In genomic region chr11:130002352-130002845, GRCh38 we compare ENCODE assay signal across 8 cellular contexts. TPM values are rescaled to one million over a fixed set of nuclear protein-coding genes. Genes with fewer than 3 reads are reported as not detected.
DNase-seq lines count a peak whose midpoint lies in the region; ATAC-seq and TF ChIP-seq lines count a peak whose summit lies in the region.

Gene PRDM10 (minus strand): TSS chr11:130002835. CDS start chr11:129960964, 41,871 bp downstream.

- DNase-seq in CD4-positive, CD25-positive, alpha-beta regulatory T cell = peak; percentile 88 to 95 (median 95)
- DNase-seq in NOMO-1 treated with dmso at 0.1 percent for 144 hours (lab: John Stamatoyannopoulos, UW; ENCODE audit: unreplicated experiment) = peak; percentile 84
- peak; percentile 85 for DNase-seq in activated CD8-positive, alpha-beta memory T cell treated with anti-CD3 and anti-CD28 coated beads, Interleukin-2, amount 50 U/mL, for 1 hour (ENCODE audit: extremely low read depth)
- peak; percentile 87 for DNase-seq in endothelial cell (ENCODE audit: low spot score)
- peak; percentile 83 to 91 for DNase-seq in mesothelial cell of epicardium (ENCODE audit: low spot score in 2 of 2, unreplicated experiment in 2 of 2)
- peak; percentile 81 to 85 for DNase-seq in stimulated activated CD8-positive, alpha-beta memory T cell treated with anti-CD3 and anti-CD28 coated beads, Interleukin-2, amount 100 ng/mL, for 1 hour (ENCODE audit: low read depth in 2 of 2)

- no peaks in the 10 kb centered on the region for H3K36me3 ChIP-seq in CD4-positive, CD25-positive, alpha-beta regulatory T cell (ENCODE audit: control insufficient read depth, insufficient read depth, low read length)

- no peaks in the 10 kb centered on the region for H3K27me3 ChIP-seq in CD4-positive, CD25-positive, alpha-beta regulatory T cell (ENCODE audit: control insufficient read depth, insufficient read depth, low read length)

- peaks cover 12 to 55% (median 36%) of the 10 kb centered on the region in 4 donors for H3K4me1 Mint-ChIP-seq in CD4-positive, CD25-positive, alpha-beta regulatory T cell
- H3K4me1 Mint-ChIP-seq in endothelial cell (ENCODE audit: unreplicated experiment) = peaks cover 20% of the 10 kb centered on the region
- H3K4me1 Mint-ChIP-seq in mesothelial cell of epicardium = peaks cover 20% of the 10 kb centered on the region

- peaks cover 44% of the 10 kb centered on the region for H3K4me1 ChIP-seq in CD4-positive, CD25-positive, alpha-beta regulatory T cell (ENCODE audit: control insufficient read depth, insufficient read depth, low read length, poor library complexity, severe bottlenecking)

- ATAC-seq in CD4-positive, CD25-positive, alpha-beta regulatory T cell (ENCODE audit: low read depth in 2 of 2) = peak; percentile 62 to 65
- ATAC-seq in GM19438 (IDR thresholded peaks at IDR 0.05; ENCODE audit: low read depth, unreplicated experiment) (peak; percentile 48), HG03565 (IDR thresholded peaks at IDR 0.05; ENCODE audit: unreplicated experiment) (peak; percentile 19)

- peaks cover 0 to 1% (median 0%) of the 10 kb centered on the region in 7 donors for H3K9me3 Mint-ChIP-seq in CD4-positive, CD25-positive, alpha-beta regulatory T cell
- H3K9me3 Mint-ChIP-seq in endothelial cell (ENCODE audit: unreplicated experiment) (no peaks in the 10 kb centered on the region), mesothelial cell of epicardium (no peaks in the 10 kb centered on the region)

- H3K4me3 Mint-ChIP-seq in CD4-positive, CD25-positive, alpha-beta regulatory T cell = peak within 1 kb of the TSS; percentile 95 to 100 (median 100)
- H3K4me3 Mint-ChIP-seq in endothelial cell (ENCODE audit: unreplicated experiment) = peak within 1 kb of the TSS; percentile 97
- H3K4me3 Mint-ChIP-seq in mesothelial cell of epicardium = peak within 1 kb of the TSS; percentile 99

- no peaks in the 10 kb centered on the region for H3K9me3 ChIP-seq in CD4-positive, CD25-positive, alpha-beta regulatory T cell (ENCODE audit: control insufficient read depth in 2 of 2, low read length in 2 of 2)

- peak within 1 kb of the TSS; percentile 98 for H3K4me3 ChIP-seq in CD4-positive, CD25-positive, alpha-beta regulatory T cell (ENCODE audit: low read depth, low read length)

- peak within 1 kb of the TSS; percentile 98 for H3K27ac ChIP-seq in CD4-positive, CD25-positive, alpha-beta regulatory T cell (ENCODE audit: insufficient read depth, low read length, poor library complexity, severe bottlenecking)

- H3K27me3 Mint-ChIP-seq in CD4-positive, CD25-positive, alpha-beta regulatory T cell = peaks cover 7% of the 10 kb centered on the region
- peaks cover 11% of the 10 kb centered on the region for H3K27me3 Mint-ChIP-seq in endothelial cell (ENCODE audit: unreplicated experiment)
- no peaks in the 10 kb centered on the region for H3K27me3 Mint-ChIP-seq in mesothelial cell of epicardium (ENCODE audit: low read depth)

- no peaks in the 10 kb centered on the region for H3K36me3 Mint-ChIP-seq in CD4-positive, CD25-positive, alpha-beta regulatory T cell
- H3K36me3 Mint-ChIP-seq in endothelial cell (ENCODE audit: low read depth, unreplicated experiment) = peaks cover 8% of the 10 kb centered on the region
- no peaks in the 10 kb centered on the region for H3K36me3 Mint-ChIP-seq in mesothelial cell of epicardium

- H3K27ac Mint-ChIP-seq in CD4-positive, CD25-positive, alpha-beta regulatory T cell = peak within 1 kb of the TSS; percentile 99 to 100 (median 100)
- peak within 1 kb of the TSS; percentile 100 for H3K27ac Mint-ChIP-seq in endothelial cell (ENCODE audit: unreplicated experiment)
- peak within 1 kb of the TSS; percentile 100 for H3K27ac Mint-ChIP-seq in mesothelial cell of epicardium

- TF ChIP-seq CTCF in endothelial cell (IDR thresholded peaks at IDR 0.05; ENCODE audit: unreplicated experiment) = no peak
- no peak for TF ChIP-seq CTCF in mesothelial cell of epicardium (IDR thresholded peaks at IDR 0.05; ENCODE audit: unreplicated experiment)

RNA-seq across cellular contexts. Expression of gene PRDM10, which starts in this region (rescaled TPM):
- total RNA-seq in CD4-positive, CD25-positive, alpha-beta regulatory T cell = 15.8 TPM
- 1 to 10 TPM; 2.6 to 3.0 (median 2.7) TPM for polyA plus RNA-seq in CD4-positive, CD25-positive, alpha-beta regulatory T cell
- total RNA-seq in endothelial cell (ENCODE audit: unreplicated experiment) (15.8 TPM), mesothelial cell of epicardium (17.3 to 17.9 TPM (median 17.8 TPM) in 3 replicates)

Comparison
In these comparisons a context has a peak if more than half of its experiments do, and no peak if none do; other contexts are left out.
1. Peak in every context shown above with its lines: DNase-seq, ATAC-seq, H3K4me3 ChIP-seq and H3K27ac ChIP-seq.